Comparison of ENCODE assay signal across 23 cellular contexts in the genomic region with DNA sequence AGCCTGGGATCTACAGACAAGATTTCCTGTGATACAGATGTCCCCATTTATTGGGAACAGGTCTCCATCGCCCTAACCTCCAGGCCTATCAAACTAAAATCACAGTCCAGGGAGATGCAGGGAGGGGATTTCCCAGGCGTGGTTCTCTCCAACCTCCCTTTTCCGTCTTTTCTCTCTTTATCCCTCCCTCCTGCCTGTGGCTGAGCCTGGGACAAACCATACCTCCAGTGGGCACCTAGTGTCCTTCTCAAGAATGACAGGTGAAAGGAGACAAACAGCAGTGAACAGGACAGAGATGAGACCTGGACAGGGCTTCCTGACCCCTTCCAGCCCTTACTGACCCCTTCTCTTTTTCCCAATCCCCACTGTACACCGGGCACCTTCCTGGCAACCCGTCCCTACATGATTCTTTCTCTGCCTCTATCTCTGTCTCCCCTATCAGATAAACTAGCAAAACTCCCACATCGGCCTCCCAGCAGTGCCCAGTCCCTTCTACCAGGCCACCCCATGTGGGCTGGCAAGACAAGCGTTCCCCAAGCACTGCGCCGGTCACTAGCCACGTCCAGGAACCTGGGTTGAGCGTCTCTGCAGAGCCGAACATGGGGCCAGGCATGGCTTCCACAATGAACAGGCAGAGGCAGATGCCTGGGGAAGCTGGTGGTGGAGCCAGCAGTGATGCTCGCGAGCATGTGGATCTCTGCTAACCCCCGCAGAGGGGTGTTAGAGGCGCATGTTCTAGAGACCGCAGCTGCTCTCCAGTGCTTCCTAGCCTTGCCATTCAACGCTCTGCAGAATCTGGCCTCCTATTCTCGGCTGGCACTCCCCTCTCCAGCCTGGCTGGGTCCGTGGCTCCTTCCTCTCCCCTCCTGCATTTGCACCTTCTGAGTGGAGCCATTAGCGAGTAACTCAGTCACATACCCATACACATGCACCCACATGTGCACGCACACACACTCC. TPM values are rescaled to one million over a fixed set of nuclear protein-coding genes. Genes with fewer than 3 reads are reported as not detected.
DNase-seq lines count a peak whose midpoint lies in the region; ATAC-seq, FAIRE-seq and TF ChIP-seq lines count a peak whose summit lies in the region.
"Had no signal": no experiment of that assay in that cellular context is flagged by ENCODE, and none has a peak within 500 bp of the region (broad histone marks: within the 10 kb centered on the region; RNA-seq: fewer than 3 reads in every experiment).

No MANE protein-coding gene starts in this region.

- intact Hi-C loops in activated naive CD4-positive, alpha-beta T cell treated with anti-CD3 and anti-CD28 coated beads for 36 hours (cut with micrococcal nuclease), result loop anchor here (5.0 kb wide), 1 partner anchor 180 kb away; no protein-coding TSS in a partner anchor

- no peak for FAIRE-seq in H54 (lab: Jason Lieb, UNC)
- FAIRE-seq: GM12878 had no signal

- H3K9me3 Mint-ChIP-seq in activated naive CD4-positive, alpha-beta T cell treated with anti-CD3 and anti-CD28 coated beads for 36 hours, result no peaks in the 10 kb centered on the region
- H3K9me3 Mint-ChIP-seq in activated naive CD4-positive, alpha-beta T cell treated with anti-CD3 and anti-CD28 coated beads, Interleukin-2, amount 50 U/mL, for 72 hours, result no peaks in the 10 kb centered on the region
- H3K9me3 Mint-ChIP-seq in chondrocyte (ENCODE audit: low read depth) (no peaks in the 10 kb centered on the region), nephron (no peaks in the 10 kb centered on the region)
- H3K9me3 Mint-ChIP-seq: activated naive CD4-positive, alpha-beta T cell treated with anti-CD3 and anti-CD28 coated beads, Interleukin-2, amount 10 ng/mL, durations not matched to agents 7 days and 5 days; central memory CD8-positive, alpha-beta T cell; effector memory CD8-positive, alpha-beta T cell had no signal

- H3K27me3 Mint-ChIP-seq in activated naive CD4-positive, alpha-beta T cell treated with anti-CD3 and anti-CD28 coated beads for 36 hours (ENCODE audit: low read depth), result peaks cover 8% of the 10 kb centered on the region
- peaks cover 63% of the 10 kb centered on the region for H3K27me3 Mint-ChIP-seq in chondrocyte (ENCODE audit: low read depth)
- peaks cover 61% of the 10 kb centered on the region for H3K27me3 Mint-ChIP-seq in nephron (ENCODE audit: low read depth)

- TF ChIP-seq CTCF in chondrocyte (IDR thresholded peaks at IDR 0.05), result no peak
- TF ChIP-seq CTCF in nephron (IDR thresholded peaks at IDR 0.05; ENCODE audit: unreplicated experiment in 3 of 3), result no peak

- CTCF ChIA-PET in activated naive CD4-positive, alpha-beta T cell treated with anti-CD3 and anti-CD28 coated beads for 36 hours (lab: Charles Lee), result interaction anchor here (0.6 kb wide), 1 partner anchor 215 kb away, joined by 3 read pairs; no protein-coding TSS in a partner anchor

- no peak for ATAC-seq in activated naive CD4-positive, alpha-beta T cell treated with anti-CD3 and anti-CD28 coated beads, Interleukin-2, amount 50 U/mL, for 72 hours
- no peak for ATAC-seq in HG03520 (IDR thresholded peaks at IDR 0.05; ENCODE audit: unreplicated experiment)
- ATAC-seq: effector memory CD8-positive, alpha-beta T cell; GM12878; left lung; T-helper 17 cell had no signal

- H3K4me3 Mint-ChIP-seq in activated naive CD4-positive, alpha-beta T cell treated with anti-CD3 and anti-CD28 coated beads for 36 hours, result no peak overlapping the region
- no peak overlapping the region for H3K4me3 Mint-ChIP-seq in chondrocyte (ENCODE audit: unreplicated experiment)
- H3K4me3 Mint-ChIP-seq in nephron, result no peak overlapping the region
- H3K4me3 Mint-ChIP-seq: activated naive CD4-positive, alpha-beta T cell treated with anti-CD3 and anti-CD28 coated beads, Interleukin-2, amount 10 ng/mL, durations not matched to agents 7 days and 5 days; central memory CD8-positive, alpha-beta T cell; effector memory CD8-positive, alpha-beta T cell; T-helper 17 cell had no signal

- H3K27ac Mint-ChIP-seq in activated naive CD4-positive, alpha-beta T cell treated with anti-CD3 and anti-CD28 coated beads for 36 hours, result no peak overlapping the region
- no peak overlapping the region for H3K27ac Mint-ChIP-seq in activated naive CD4-positive, alpha-beta T cell treated with anti-CD3 and anti-CD28 coated beads, Interleukin-2, amount 50 U/mL, for 72 hours
- H3K27ac Mint-ChIP-seq in chondrocyte (ENCODE audit: unreplicated experiment) (no peak overlapping the region), nephron (peak overlapping the region in 2 of 3 experiments; percentile 6 to 22)
- H3K27ac Mint-ChIP-seq: activated naive CD4-positive, alpha-beta T cell treated with anti-CD3 and anti-CD28 coated beads, Interleukin-2, amount 10 ng/mL, durations not matched to agents 7 days and 5 days; effector memory CD8-positive, alpha-beta T cell; T-helper 17 cell had no signal

- DNase-seq in activated naive CD4-positive, alpha-beta T cell treated with anti-CD3 and anti-CD28 coated beads for 36 hours, result peak; percentile 1
- DNase-seq in activated naive CD4-positive, alpha-beta T cell treated with anti-CD3 and anti-CD28 coated beads, Interleukin-2, amount 50 U/mL, for 72 hours (ENCODE audit: low spot score in 2 of 2), result no peak
- DNase-seq in chondrocyte (ENCODE audit: low spot score), result peak; percentile 63
- DNase-seq in ureter (ENCODE audit: low spot score), result peak; percentile 32
- no peak for DNase-seq in MV-4-11 (lab: John Stamatoyannopoulos, UW)
- DNase-seq in H54 (ENCODE audit: insufficient read length, low spot score), result no peak
- DNase-seq: activated CD4-positive, alpha-beta T cell treated with anti-CD3 and anti-CD28 coated beads, Interleukin-2, amount 50 U/mL, for 4 hours; activated naive CD4-positive, alpha-beta T cell treated with anti-CD3 and anti-CD28 coated beads, Interleukin-2, amount 10 ng/mL, durations not matched to agents 7 days and 5 days; Calu3; effector memory CD8-positive, alpha-beta T cell; GDM1; H7; left lung; midbrain; NCI-H1092 treated with DMSO at 0.1 percent for 48 hours; NCI-H2029; NCI-H345; SJCRH30; T-helper 17 cell had no signal

- no peaks in the 10 kb centered on the region for H3K4me1 Mint-ChIP-seq in activated naive CD4-positive, alpha-beta T cell treated with anti-CD3 and anti-CD28 coated beads for 36 hours (ENCODE audit: low read depth)
- H3K4me1 Mint-ChIP-seq in chondrocyte (ENCODE audit: low read depth), result no peaks in the 10 kb centered on the region
- peaks cover 13% of the 10 kb centered on the region for H3K4me1 Mint-ChIP-seq in nephron
- H3K4me1 Mint-ChIP-seq: activated naive CD4-positive, alpha-beta T cell treated with anti-CD3 and anti-CD28 coated beads, Interleukin-2, amount 10 ng/mL, durations not matched to agents 7 days and 5 days; central memory CD8-positive, alpha-beta T cell; T-helper 17 cell had no signal

- H3K36me3 Mint-ChIP-seq in activated naive CD4-positive, alpha-beta T cell treated with anti-CD3 and anti-CD28 coated beads for 36 hours (ENCODE audit: low read depth), result no peaks in the 10 kb centered on the region
- no peaks in the 10 kb centered on the region for H3K36me3 Mint-ChIP-seq in activated naive CD4-positive, alpha-beta T cell treated with anti-CD3 and anti-CD28 coated beads, Interleukin-2, amount 50 U/mL, for 72 hours
- H3K36me3 Mint-ChIP-seq in chondrocyte (ENCODE audit: low read depth) (no peaks in the 10 kb centered on the region), nephron (ENCODE audit: low read depth) (no peaks in the 10 kb centered on the region)
- H3K36me3 Mint-ChIP-seq: activated naive CD4-positive, alpha-beta T cell treated with anti-CD3 and anti-CD28 coated beads, Interleukin-2, amount 10 ng/mL, durations not matched to agents 7 days and 5 days had no signal

- TF ChIP-seq POLR2A in H54 (IDR thresholded peaks at IDR 0.05; ENCODE audit: low read depth, low read length), result no peak

RNA-seq across cellular contexts. Expression of gene ELK4, which starts 54.7 kb away (rescaled TPM):
- total RNA-seq in activated naive CD4-positive, alpha-beta T cell treated with anti-CD3 and anti-CD28 coated beads for 36 hours, result 10 to 100 TPM; 60.5 to 62.4 TPM
- total RNA-seq in activated naive CD4-positive, alpha-beta T cell treated with anti-CD3 and anti-CD28 coated beads, Interleukin-2, amount 50 U/mL, for 72 hours, result 10 to 100 TPM; 67.8 to 91.3 TPM
- 33.0 to 37.2 TPM (median 35.6 TPM) in 3 replicates for total RNA-seq in chondrocyte
- total RNA-seq in ureter, result 88.7 TPM

Comparison
In these comparisons a context has a peak if more than half of its experiments do, and no peak if none do; other contexts are left out.
1. DNase-seq: peak in activated naive CD4-positive, alpha-beta T cell treated with anti-CD3 and anti-CD28 coated beads for 36 hours (single experiment), chondrocyte (single experiment) and ureter (single experiment); none in activated naive CD4-positive, alpha-beta T cell treated with anti-CD3 and anti-CD28 coated beads, Interleukin-2, amount 50 U/mL, for 72 hours (0 of 2), MV-4-11 (single experiment) and H54 (single experiment).
2. H3K27ac Mint-ChIP-seq: peak in nephron (2 of 3); none in activated naive CD4-positive, alpha-beta T cell treated with anti-CD3 and anti-CD28 coated beads for 36 hours (single experiment), activated naive CD4-positive, alpha-beta T cell treated with anti-CD3 and anti-CD28 coated beads, Interleukin-2, amount 50 U/mL, for 72 hours (0 of 2) and chondrocyte (single experiment).